Comparison of ENCODE assay signal across 16 cellular contexts in the genomic region with DNA sequence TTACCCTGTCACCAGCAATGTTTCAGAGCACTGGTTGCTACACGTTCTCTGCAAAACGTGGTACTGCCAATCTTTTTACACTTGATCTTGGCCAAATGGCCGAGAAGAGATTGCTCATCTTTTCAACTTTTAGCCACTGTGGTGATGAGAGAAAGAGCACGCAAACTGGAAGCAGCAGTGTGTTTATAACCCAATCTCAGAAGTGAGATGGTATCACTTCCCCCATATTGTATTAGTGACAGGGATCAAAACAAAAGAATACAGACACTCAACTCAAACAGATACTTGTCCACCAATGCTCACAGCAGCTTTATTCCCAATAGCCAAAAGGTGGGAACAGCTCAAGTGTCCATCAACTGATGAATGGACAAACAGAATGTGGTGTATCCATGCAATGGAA.
A peak's percentile ranks its signal among the peaks of the same experiment; 100 is the strongest.
DNase-seq lines count a peak whose midpoint lies in the region; ATAC-seq and TF ChIP-seq lines count a peak whose summit lies in the region.
"Had no signal": no experiment of that assay in that cellular context is flagged by ENCODE, and none has a peak within 500 bp of the region (broad histone marks: within the 10 kb centered on the region; RNA-seq: fewer than 3 reads in every experiment).

No MANE protein-coding gene starts in this region.

- no peaks in the 10 kb centered on the region for H4K20me1 ChIP-seq in OCI-LY3 (ENCODE audit: insufficient read depth, low read length)
- H4K20me1 ChIP-seq: BLaER1 had no signal

- H3K4me2 ChIP-seq in OCI-LY3 (ENCODE audit: low read length), result peak overlapping the region; percentile 46
- H3K4me2 ChIP-seq: BLaER1, GM23338, KMS-11 had no signal

- TF ChIP-seq CTCF in GM12865 (IDR thresholded peaks at IDR 0.05; ENCODE audit: insufficient read depth, low read depth, low read length, missing control alignments) (no peak), OCI-LY3 (IDR thresholded peaks at IDR 0.05; ENCODE audit: low read depth, low read length) (no peak)

- H3K4me1 ChIP-seq in OCI-LY3 (ENCODE audit: low read length), result peaks cover 20% of the 10 kb centered on the region

- no peak overlapping the region for H3K9ac ChIP-seq in OCI-LY3 (ENCODE audit: low read length)
- H3K9ac ChIP-seq: BLaER1, KMS-11 had no signal

- H3K4me3 ChIP-seq in GM12865 (ENCODE audit: low read depth, low read length), result no peak overlapping the region
- no peak overlapping the region for H3K4me3 ChIP-seq in OCI-LY3 (ENCODE audit: low read length)
- H3K4me3 ChIP-seq: BLaER1, GM23338 had no signal

- no peaks in the 10 kb centered on the region for H3K9me3 ChIP-seq in OCI-LY3 (ENCODE audit: insufficient read depth, low read length)

- H3K27me3 ChIP-seq in OCI-LY3 (ENCODE audit: low read depth, low read length), result peaks cover 4% of the 10 kb centered on the region
- H3K27me3 ChIP-seq: BLaER1 had no signal

- DNase-seq in GM12865 (ENCODE audit: low read depth) (peak; percentile 26), AG08395 (ENCODE audit: low spot score) (no peak), globus pallidus (ENCODE audit: low spot score) (no peak), pons (ENCODE audit: low spot score) (no peak)
- DNase-seq: CD4-positive, alpha-beta memory T cell; DMS153; DMS79; GDM1; HCEC 1CT had no signal

- H3K36me3 ChIP-seq in OCI-LY3 (replicated peaks; ENCODE audit: low read depth, low read length), result no peaks in the 10 kb centered on the region
- H3K36me3 ChIP-seq: BLaER1 had no signal

- peak overlapping the region; percentile 13; the same call in 1 of the 2 replicates for H2AFZ ChIP-seq in OCI-LY3 (ENCODE audit: low read depth, low read length)
- H2AFZ ChIP-seq: GM23338 had no signal

- no peak overlapping the region for H3K27ac ChIP-seq in OCI-LY3 (ENCODE audit: low read length)
- H3K27ac ChIP-seq: BLaER1, KMS-11 had no signal

- no peaks in the 10 kb centered on the region for H3K79me2 ChIP-seq in OCI-LY3 (ENCODE audit: low read length)

- ATAC-seq in GM18498 (IDR thresholded peaks at IDR 0.05; ENCODE audit: unreplicated experiment) (peak; percentile 46), HG02870 (IDR thresholded peaks at IDR 0.05; ENCODE audit: unreplicated experiment) (peak; percentile 85), GM18520 (IDR thresholded peaks at IDR 0.05; ENCODE audit: unreplicated experiment) (no peak)
- ATAC-seq: GM23338 had no signal
